ENCODE assay signal across 8 cellular contexts in genomic region chr2:113754989-113755689, GRCh38. TPM values are rescaled to one million over a fixed set of nuclear protein-coding genes. Genes with fewer than 3 reads are reported as not detected.
DNase-seq lines count a peak whose midpoint lies in the region; ATAC-seq, FAIRE-seq and TF ChIP-seq lines count a peak whose summit lies in the region.

No MANE protein-coding gene starts in this region.

- H3K4me1 Mint-ChIP-seq in activated T-helper 17 cell treated with anti-CD3 and anti-CD28 coated beads, Interleukin-2, amount 50 U/mL, for 72 hours, result peaks cover 12% of the 10 kb centered on the region
- peaks cover 24% of the 10 kb centered on the region for H3K4me1 Mint-ChIP-seq in stimulated activated naive CD8-positive, alpha-beta T cell treated with anti-CD3 and anti-CD28 coated beads, Interleukin-15, amount 100 ng/mL, for 72 hours

- peaks cover 39% of the 10 kb centered on the region for H3K4me1 ChIP-seq in left ventricle myocardium inferior

- H3K4me3 Mint-ChIP-seq in activated T-helper 17 cell treated with anti-CD3 and anti-CD28 coated beads, Interleukin-2, amount 50 U/mL, for 72 hours, result peak overlapping the region; percentile 82
- H3K4me3 Mint-ChIP-seq in stimulated activated naive CD8-positive, alpha-beta T cell treated with anti-CD3 and anti-CD28 coated beads, Interleukin-15, amount 100 ng/mL, for 72 hours, result peak overlapping the region; percentile 87 to 88

- H3K9me3 ChIP-seq in left ventricle myocardium inferior (replicated peaks), result no peaks in the 10 kb centered on the region

- H3K36me3 ChIP-seq in left ventricle myocardium inferior, result peaks cover 23% of the 10 kb centered on the region

- H3K27me3 Mint-ChIP-seq in activated T-helper 17 cell treated with anti-CD3 and anti-CD28 coated beads, Interleukin-2, amount 50 U/mL, for 72 hours, result no peaks in the 10 kb centered on the region
- H3K27me3 Mint-ChIP-seq in stimulated activated naive CD8-positive, alpha-beta T cell treated with anti-CD3 and anti-CD28 coated beads, Interleukin-15, amount 100 ng/mL, for 72 hours, result no peaks in the 10 kb centered on the region

- DNase-seq in left ventricle myocardium inferior (no peak), left cardiac atrium (no peak), inferior parietal cortex (ENCODE audit: extremely low spot score) (peak; percentile 13), urothelium cell line (ENCODE audit: low spot score) (no peak)
- DNase-seq in stimulated activated naive CD8-positive, alpha-beta T cell treated with anti-CD3 and anti-CD28 coated beads, Interleukin-15, amount 100 ng/mL, for 72 hours, result no peak
- DNase-seq in activated CD8-positive, alpha-beta memory T cell treated with anti-CD3 and anti-CD28 coated beads, Interleukin-2, amount 50 U/mL, for 48 hours, result no peak

- H3K27me3 ChIP-seq in left ventricle myocardium inferior (ENCODE audit: low read depth), result no peaks in the 10 kb centered on the region

- intact Hi-C loops in left ventricle myocardium inferior (cut with micrococcal nuclease), result loop anchor here (10.0 kb wide), 1 partner anchor 140 kb away; the partner anchor contains the start of gene ACTR3
- intact Hi-C loops in left cardiac atrium (cut with DNase I), result loop anchor here in 1 of 2 donors (10.0 kb wide), 1 partner anchor 210 kb away; no protein-coding TSS in a partner anchor

- peak overlapping the region; percentile 95 for H3K27ac ChIP-seq in left ventricle myocardium inferior (replicated peaks)

- no peak for FAIRE-seq in urothelium cell line (lab: Jason Lieb, UNC)

- H3K9me3 Mint-ChIP-seq in activated T-helper 17 cell treated with anti-CD3 and anti-CD28 coated beads, Interleukin-2, amount 50 U/mL, for 72 hours, result no peaks in the 10 kb centered on the region
- no peaks in the 10 kb centered on the region for H3K9me3 Mint-ChIP-seq in stimulated activated naive CD8-positive, alpha-beta T cell treated with anti-CD3 and anti-CD28 coated beads, Interleukin-15, amount 100 ng/mL, for 72 hours

- H3K4me3 ChIP-seq in left ventricle myocardium inferior, result peak overlapping the region; percentile 98

- no peak for TF ChIP-seq CTCF in left ventricle myocardium inferior (IDR thresholded peaks at IDR 0.05; ENCODE audit: borderline replicate concordance)

- ATAC-seq in left cardiac atrium, result no peak
- no peak for ATAC-seq in activated T-helper 17 cell treated with anti-CD3 and anti-CD28 coated beads, Interleukin-2, amount 50 U/mL, for 72 hours (replicated peaks)
- ATAC-seq in stimulated activated naive CD8-positive, alpha-beta T cell treated with anti-CD3 and anti-CD28 coated beads, Interleukin-15, amount 100 ng/mL, for 72 hours, result no peak
- ATAC-seq in HG02759 (IDR thresholded peaks at IDR 0.05; ENCODE audit: unreplicated experiment), result no peak

- peaks cover 46% of the 10 kb centered on the region for H3K36me3 Mint-ChIP-seq in activated T-helper 17 cell treated with anti-CD3 and anti-CD28 coated beads, Interleukin-2, amount 50 U/mL, for 72 hours (ENCODE audit: low read depth)

- H3K27ac Mint-ChIP-seq in activated T-helper 17 cell treated with anti-CD3 and anti-CD28 coated beads, Interleukin-2, amount 50 U/mL, for 72 hours, result peak overlapping the region; percentile 87
- peak overlapping the region; percentile 65 for H3K27ac Mint-ChIP-seq in stimulated activated naive CD8-positive, alpha-beta T cell treated with anti-CD3 and anti-CD28 coated beads, Interleukin-15, amount 100 ng/mL, for 72 hours

RNA-seq across cellular contexts. Expression of gene SLC35F5, which starts 1.3 kb away (rescaled TPM):
- total RNA-seq in left ventricle myocardium inferior, result 61.4 TPM
- total RNA-seq in left cardiac atrium, result 10 to 100 TPM; 48.5 to 62.2 TPM
- total RNA-seq in activated T-helper 17 cell treated with anti-CD3 and anti-CD28 coated beads, Interleukin-2, amount 50 U/mL, for 72 hours, result 10 to 100 TPM; 23.8 to 35.8 TPM
